31 cellular contexts compared by ENCODE assay signal in the genomic region with DNA sequence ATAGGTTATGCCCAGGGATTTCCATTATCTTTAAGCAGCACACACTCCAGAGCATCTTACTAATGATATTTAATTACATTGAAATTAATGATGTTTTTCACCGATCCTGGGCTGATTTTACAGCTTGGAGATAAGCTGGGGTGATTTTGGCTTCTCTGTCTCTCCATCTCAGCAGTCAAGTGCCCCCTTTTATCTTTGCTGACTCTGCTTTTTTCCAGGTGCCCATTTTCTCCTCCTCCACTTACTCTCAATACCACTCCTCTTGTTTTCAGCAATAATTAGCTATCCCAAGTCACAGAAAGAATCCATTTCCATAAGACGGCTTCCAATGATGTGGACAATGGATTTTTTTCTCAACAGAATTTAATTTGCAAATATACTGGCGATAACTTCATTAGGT.
"Had no signal": no experiment of that assay in that cellular context is flagged by ENCODE, and none has a peak within 500 bp of the region (broad histone marks: within the 10 kb centered on the region; RNA-seq: fewer than 3 reads in every experiment).

No MANE protein-coding gene starts in this region.

- H3K27me3 ChIP-seq: ascending aorta, cardiac muscle cell had no signal

- H3K4me1 ChIP-seq: ascending aorta had no signal

- ATAC-seq: activated CD4-positive, alpha-beta T cell treated with anti-CD3 and anti-CD28 coated beads for 36 hours; activated CD4-positive, CD25-positive, alpha-beta regulatory T cell treated with anti-CD3 and anti-CD28 coated beads, Interleukin-2, amount 50 U/mL, for 24 hours; activated CD8-positive, alpha-beta memory T cell treated with anti-CD3 and anti-CD28 coated beads, Interleukin-2, amount 10 ng/mL, durations not matched to agents 7 days and 5 days; activated CD8-positive, alpha-beta T cell treated with anti-CD3 and anti-CD28 coated beads, Interleukin-2, amount 10 ng/mL, durations not matched to agents 7 days and 5 days; activated naive CD8-positive, alpha-beta T cell treated with anti-CD3 and anti-CD28 coated beads, Interleukin-2, amount 50 U/mL, for 24 hours; WTC11 had no signal

- H3K36me3 ChIP-seq: ascending aorta, cardiac muscle cell, WERI-Rb-1 had no signal

- H3K9me3 ChIP-seq: ascending aorta had no signal

- FAIRE-seq: bronchial epithelial cell had no signal

- DNase-seq: activated CD4-positive, alpha-beta memory T cell treated with anti-CD3 and anti-CD28 coated beads, Interleukin-2, amount 10 ng/mL, durations not matched to agents 7 days and 5 days; activated CD4-positive, alpha-beta T cell treated with anti-CD3 and anti-CD28 coated beads for 1 hour; activated CD4-positive, alpha-beta T cell treated with anti-CD3 and anti-CD28 coated beads for 36 hours; activated CD4-positive, alpha-beta T cell treated with anti-CD3 and anti-CD28 coated beads for 48 hours; activated CD4-positive, alpha-beta T cell treated with anti-CD3 and anti-CD28 coated beads, Interleukin-2, amount 10 ng/mL, durations not matched to agents 7 days and 5 days; activated CD4-positive, alpha-beta T cell treated with anti-CD3 and anti-CD28 coated beads, Interleukin-2, amount 50 U/mL, for 48 hours; activated CD4-positive, CD25-positive, alpha-beta regulatory T cell; activated CD8-positive, alpha-beta memory T cell treated with anti-CD3 and anti-CD28 coated beads for 24 hours; activated CD8-positive, alpha-beta memory T cell treated with anti-CD3 and anti-CD28 coated beads, Interleukin-2, amount 10 ng/mL, durations not matched to agents 7 days and 5 days; activated CD8-positive, alpha-beta memory T cell treated with anti-CD3 and anti-CD28 coated beads, Interleukin-2, amount 50 U/mL, for 48 hours; activated CD8-positive, alpha-beta T cell treated with anti-CD3 and anti-CD28 coated beads, Interleukin-2, amount 10 ng/mL, durations not matched to agents 7 days and 5 days; activated effector memory CD4-positive, alpha-beta T cell treated with Interleukin-2 at 50 U/mL for 16 hours; activated gamma-delta T cell; activated naive CD4-positive, alpha-beta T cell treated with anti-CD3 and anti-CD28 coated beads, Interleukin-2, amount 10 ng/mL, durations not matched to agents 7 days and 5 days; activated naive CD4-positive, alpha-beta T cell treated with Interleukin-2 at 50 U/mL for 16 hours; activated naive CD8-positive, alpha-beta T cell treated with anti-CD3 and anti-CD28 coated beads, Interleukin-2, amount 10 ng/mL, durations not matched to agents 7 days and 5 days; activated naive CD8-positive, alpha-beta T cell treated with anti-CD3 and anti-CD28 coated beads, Interleukin-2, amount 50 U/mL, for 24 hours; activated T-cell treated with anti-CD3 and anti-CD28 coated beads, Interleukin-2, amount 50 U/mL, for 24 hours; activated T-cell treated with anti-CD3 and anti-CD28 coated beads, Interleukin-2, amount 50 U/mL, for 48 hours; amygdala; anterior cingulate cortex; caudate nucleus; cerebellar nuclear complex; T-helper 2 cell; T-helper 9 cell; WERI-Rb-1 had no signal

- H3K27ac ChIP-seq: ascending aorta, cardiac muscle cell, WERI-Rb-1 had no signal

- H3K4me3 ChIP-seq: ascending aorta, cardiac muscle cell had no signal
